Comparison of ENCODE assay signal across 28 cellular contexts in genomic region chr9:32873546-32873945, GRCh38.
"Had no signal": no experiment of that assay in that cellular context is flagged by ENCODE, and none has a peak within 500 bp of the region (broad histone marks: within the 10 kb centered on the region; RNA-seq: fewer than 3 reads in every experiment).

No MANE protein-coding gene starts in this region.

- H3K4me3 Mint-ChIP-seq: immature natural killer cell; mesothelial cell of epicardium; natural killer cell; nephron progenitor cell; stimulated activated effector memory CD8-positive, alpha-beta T cell treated with anti-CD3 and anti-CD28 coated beads, Interleukin-12 subunit alpha, Interleukin-12 subunit beta, amount 100 ng/mL, for 72 hours; stimulated activated naive CD8-positive, alpha-beta T cell treated with anti-CD3 and anti-CD28 coated beads, Interleukin-15, amount 100 ng/mL, for 72 hours had no signal

- H3K4me1 Mint-ChIP-seq: mesothelial cell of epicardium; naive B cell; stimulated activated effector memory CD8-positive, alpha-beta T cell treated with anti-CD3 and anti-CD28 coated beads, Interleukin-12 subunit alpha, Interleukin-12 subunit beta, amount 100 ng/mL, for 72 hours; stimulated activated naive CD8-positive, alpha-beta T cell treated with anti-CD3 and anti-CD28 coated beads, Interleukin-15, amount 100 ng/mL, for 72 hours had no signal

- H3K9me3 Mint-ChIP-seq: immature natural killer cell; mesothelial cell of epicardium; natural killer cell; nephron progenitor cell; stimulated activated effector memory CD8-positive, alpha-beta T cell treated with anti-CD3 and anti-CD28 coated beads, Interleukin-12 subunit alpha, Interleukin-12 subunit beta, amount 100 ng/mL, for 72 hours; stimulated activated naive CD8-positive, alpha-beta T cell treated with anti-CD3 and anti-CD28 coated beads, Interleukin-15, amount 100 ng/mL, for 72 hours had no signal

- H3K27me3 ChIP-seq: left lung, pancreas, tibial nerve, upper lobe of left lung had no signal

- H3K27me3 Mint-ChIP-seq: stimulated activated naive CD8-positive, alpha-beta T cell treated with anti-CD3 and anti-CD28 coated beads, Interleukin-15, amount 100 ng/mL, for 72 hours had no signal

- H3K27ac Mint-ChIP-seq: immature natural killer cell; mesothelial cell of epicardium; naive B cell; natural killer cell; nephron progenitor cell; stimulated activated effector memory CD8-positive, alpha-beta T cell treated with anti-CD3 and anti-CD28 coated beads, Interleukin-12 subunit alpha, Interleukin-12 subunit beta, amount 100 ng/mL, for 72 hours; stimulated activated naive CD8-positive, alpha-beta T cell treated with anti-CD3 and anti-CD28 coated beads, Interleukin-15, amount 100 ng/mL, for 72 hours had no signal

- H3K9me3 ChIP-seq: left lung, lower lobe of right lung, pancreas, prostate gland, spleen, tibial nerve, upper lobe of left lung had no signal

- H3K36me3 Mint-ChIP-seq: immature natural killer cell; mesothelial cell of epicardium; naive B cell; natural killer cell; stimulated activated effector memory CD8-positive, alpha-beta T cell treated with anti-CD3 and anti-CD28 coated beads, Interleukin-12 subunit alpha, Interleukin-12 subunit beta, amount 100 ng/mL, for 72 hours had no signal

- DNase-seq: hypothalamus; immature natural killer cell; kidney; left colon; left lung; lower lobe of right lung; mammary epithelial cell; mesenchymal stem cell; naive B cell; natural killer cell; nephron progenitor cell; nucleus accumbens; pancreas; posterior cingulate gyrus; retina; right cardiac atrium; spleen; stimulated activated CD4-positive, alpha-beta T cell treated with anti-CD3 and anti-CD28 coated beads, Interleukin-4, amount 100 ng/mL, for 24 hours; stimulated activated naive CD4-positive, alpha-beta T cell; stimulated activated naive CD8-positive, alpha-beta T cell treated with anti-CD3 and anti-CD28 coated beads, Interleukin-15, amount 100 ng/mL, for 72 hours; substantia nigra; upper lobe of left lung had no signal

- ATAC-seq: left colon; left lung; lower lobe of right lung; natural killer cell; pancreas; right cardiac atrium; sciatic nerve; stimulated activated effector memory CD8-positive, alpha-beta T cell treated with anti-CD3 and anti-CD28 coated beads, Interleukin-12 subunit alpha, Interleukin-12 subunit beta, amount 100 ng/mL, for 72 hours; stimulated activated naive CD8-positive, alpha-beta T cell treated with anti-CD3 and anti-CD28 coated beads, Interleukin-15, amount 100 ng/mL, for 72 hours had no signal

- H3K36me3 ChIP-seq: left lung, lower lobe of right lung, pancreas, prostate gland, spleen, tibial nerve, upper lobe of left lung had no signal

- H3K27ac ChIP-seq: left lung, lower lobe of right lung, pancreas, prostate gland, skin epidermis, spleen, tibial nerve, upper lobe of left lung had no signal

- H3K4me3 ChIP-seq: left lung, lower lobe of right lung, pancreas, prostate gland, skin epidermis, spleen, tibial nerve, upper lobe of left lung had no signal

- H3K4me1 ChIP-seq: left lung, lower lobe of right lung, pancreas, prostate gland, spleen, tibial nerve, upper lobe of left lung had no signal
